In the genomic region with DNA sequence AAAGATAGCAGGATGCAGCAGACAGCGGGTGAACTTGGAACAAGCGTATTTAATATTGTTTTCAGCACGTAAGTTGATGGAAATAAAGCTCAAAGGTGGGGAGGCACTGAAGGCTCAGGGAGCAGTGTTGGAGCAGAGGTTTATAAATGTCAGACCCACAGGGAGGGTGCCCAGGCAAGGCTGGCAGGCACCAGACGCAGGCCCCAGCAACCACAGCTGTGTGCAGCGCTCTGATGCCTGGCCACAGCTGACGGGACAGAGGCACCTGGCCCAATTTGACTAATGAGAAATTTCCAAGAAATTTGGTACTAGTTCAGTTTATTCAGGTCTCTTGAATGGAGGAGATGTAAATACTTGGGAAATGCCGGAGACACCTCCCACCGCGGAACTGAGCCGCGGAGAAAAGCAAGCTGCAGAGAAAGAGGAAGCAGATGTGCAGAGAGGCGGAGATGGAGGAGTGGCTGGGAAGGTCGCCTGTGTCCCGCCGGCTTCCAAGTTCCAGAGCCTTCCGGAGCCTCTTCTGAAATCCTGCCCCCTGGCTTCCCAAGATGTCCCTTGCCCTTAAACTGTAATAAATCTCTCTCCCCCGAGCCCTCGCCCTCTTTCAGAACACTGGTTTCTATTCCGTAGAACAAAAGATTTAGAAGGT, we compare ENCODE assay signal across 8 cellular contexts. TPM values are rescaled to one million over a fixed set of nuclear protein-coding genes. Genes with fewer than 3 reads are reported as not detected.
A peak's percentile ranks its signal among the peaks of the same experiment; 100 is the strongest.
DNase-seq lines count a peak whose midpoint lies in the region; ATAC-seq lines count a peak whose summit lies in the region.

No MANE protein-coding gene starts in this region.

- no peak overlapping the region for H3K27ac ChIP-seq in iPS-20b (ENCODE audit: low read length)
- no peak overlapping the region for H3K27ac ChIP-seq in stomach smooth muscle (ENCODE audit: low read length)

- peaks cover 9% of the 10 kb centered on the region for H3K4me1 Mint-ChIP-seq in activated T-cell treated with anti-CD3 and anti-CD28 coated beads, Interleukin-2, amount 50 U/mL, for 72 hours (ENCODE audit: low read depth)
- H3K4me1 Mint-ChIP-seq in activated T-cell treated with anti-CD3 and anti-CD28 coated beads, Interleukin-2, amount 50 U/mL, for 24 hours (ENCODE audit: low read depth) = peaks cover 9% of the 10 kb centered on the region

- H3K9me3 ChIP-seq in adipocyte (ENCODE audit: control insufficient read depth, low read length) (no peaks in the 10 kb centered on the region), iPS-20b (ENCODE audit: insufficient read depth, low read depth, low read length) (no peaks in the 10 kb centered on the region), stomach smooth muscle (ENCODE audit: control insufficient read depth in 2 of 2, low read length in 2 of 2) (no peaks in the 10 kb centered on the region)

- no peak for DNase-seq in activated T-cell treated with anti-CD3 and anti-CD28 coated beads, Interleukin-2, amount 50 U/mL, for 72 hours
- no peak for DNase-seq in activated T-cell treated with anti-CD3 and anti-CD28 coated beads, Interleukin-2, amount 50 U/mL, for 24 hours
- DNase-seq in adipocyte (ENCODE audit: low read depth) (peak; percentile 20), cerebellar cortex (ENCODE audit: low spot score) (no peak), SW 1271 (lab: John Stamatoyannopoulos, UW) (no peak)

- H3K27me3 ChIP-seq in adipocyte (replicated peaks; ENCODE audit: control insufficient read depth, insufficient read depth, low read length) = peaks cover 21% of the 10 kb centered on the region
- H3K27me3 ChIP-seq in iPS-20b (ENCODE audit: insufficient read depth, low read length) = peaks cover 16% of the 10 kb centered on the region
- peaks cover 0 to 10% of the 10 kb centered on the region in 2 donors for H3K27me3 ChIP-seq in stomach smooth muscle (ENCODE audit: control insufficient read depth in 1 of 2, insufficient read depth in 2 of 2, low read length in 2 of 2)

- H3K9ac ChIP-seq in adipocyte (ENCODE audit: low read length) (peak overlapping the region; percentile 45), iPS-20b (ENCODE audit: low read depth, low read length) (peak overlapping the region; percentile 63; the same call in 1 of the 2 replicates), stomach smooth muscle (ENCODE audit: low read length in 2 of 2) (no peak overlapping the region)

- H3K36me3 Mint-ChIP-seq in activated T-cell treated with anti-CD3 and anti-CD28 coated beads, Interleukin-2, amount 50 U/mL, for 72 hours (ENCODE audit: insufficient read depth in 2 of 2) = no peaks in the 10 kb centered on the region
- H3K36me3 Mint-ChIP-seq in activated T-cell treated with anti-CD3 and anti-CD28 coated beads, Interleukin-2, amount 50 U/mL, for 24 hours (ENCODE audit: low read depth) = no peaks in the 10 kb centered on the region

- peak overlapping the region; percentile 31 to 61 for H3K4me3 Mint-ChIP-seq in activated T-cell treated with anti-CD3 and anti-CD28 coated beads, Interleukin-2, amount 50 U/mL, for 72 hours
- H3K4me3 Mint-ChIP-seq in activated T-cell treated with anti-CD3 and anti-CD28 coated beads, Interleukin-2, amount 50 U/mL, for 24 hours = no peak overlapping the region

- H3K4me1 ChIP-seq in adipocyte (ENCODE audit: control insufficient read depth, insufficient read depth, low read length) = peaks cover 10% of the 10 kb centered on the region
- peaks cover 15% of the 10 kb centered on the region; the same call in 1 of the 2 replicates for H3K4me1 ChIP-seq in iPS-20b (ENCODE audit: insufficient read depth, low read length)
- peaks cover 7% of the 10 kb centered on the region for H3K4me1 ChIP-seq in stomach smooth muscle (ENCODE audit: control insufficient read depth, insufficient read depth, low read length)

- H3K27ac Mint-ChIP-seq in activated T-cell treated with anti-CD3 and anti-CD28 coated beads, Interleukin-2, amount 50 U/mL, for 72 hours = no peak overlapping the region
- H3K27ac Mint-ChIP-seq in activated T-cell treated with anti-CD3 and anti-CD28 coated beads, Interleukin-2, amount 50 U/mL, for 24 hours = no peak overlapping the region

- H3K9me3 Mint-ChIP-seq in activated T-cell treated with anti-CD3 and anti-CD28 coated beads, Interleukin-2, amount 50 U/mL, for 72 hours = no peaks in the 10 kb centered on the region
- H3K9me3 Mint-ChIP-seq in activated T-cell treated with anti-CD3 and anti-CD28 coated beads, Interleukin-2, amount 50 U/mL, for 24 hours = no peaks in the 10 kb centered on the region

- H3K27me3 Mint-ChIP-seq in activated T-cell treated with anti-CD3 and anti-CD28 coated beads, Interleukin-2, amount 50 U/mL, for 72 hours (ENCODE audit: low read depth) = peaks cover 30% of the 10 kb centered on the region
- peaks cover 26% of the 10 kb centered on the region for H3K27me3 Mint-ChIP-seq in activated T-cell treated with anti-CD3 and anti-CD28 coated beads, Interleukin-2, amount 50 U/mL, for 24 hours

- H3K4me3 ChIP-seq in adipocyte (ENCODE audit: low read length) (peak overlapping the region; percentile 70), iPS-20b (ENCODE audit: low read length) (peak overlapping the region; percentile 76), stomach smooth muscle (ENCODE audit: low read length in 2 of 2) (peak overlapping the region; percentile 35 to 55)

- H3K36me3 ChIP-seq in adipocyte (ENCODE audit: control insufficient read depth, insufficient read depth, low read length, severe bottlenecking) (no peaks in the 10 kb centered on the region), iPS-20b (ENCODE audit: insufficient read depth, low read depth, low read length) (no peaks in the 10 kb centered on the region), stomach smooth muscle (ENCODE audit: control insufficient read depth in 2 of 2, insufficient read depth in 2 of 2, low read length in 2 of 2) (no peaks in the 10 kb centered on the region)

- no peak for ATAC-seq in activated T-cell treated with anti-CD3 and anti-CD28 coated beads, Interleukin-2, amount 50 U/mL, for 72 hours (replicated peaks in 1 of 2)
- ATAC-seq in HG03442 (IDR thresholded peaks at IDR 0.05; ENCODE audit: unreplicated experiment) = no peak

RNA-seq across cellular contexts. Expression of a gene that starts 38.3 kb away (rescaled TPM):
- 1 to 10 TPM in 1 of 2 donors, under 1 TPM in 1; 0.99 to 1.1 TPM for total RNA-seq in activated T-cell treated with anti-CD3 and anti-CD28 coated beads, Interleukin-2, amount 50 U/mL, for 72 hours

Comparison
In these comparisons a context has a peak if more than half of its experiments do, and no peak if none do; other contexts are left out.
1. H3K9ac ChIP-seq: peak in adipocyte (single experiment) and iPS-20b (single experiment); none in stomach smooth muscle (0 of 2).
2. Peak in every context shown above with its lines, with median percentiles within 50 percentile points of each other: H3K4me3 ChIP-seq.